Comparison of ENCODE assay signal across 1 cellular context in genomic region chr16:2190002-2190658, GRCh38.
A peak's percentile ranks its signal among the peaks of the same experiment; 100 is the strongest.
TF ChIP-seq lines count a peak whose summit lies in the region.

No MANE protein-coding gene starts in this region.

TF ChIP-seq in HepG2, 621 proteins besides CTCF, POLR2A, EP300 and RAD21 (continued from another document):
- TF ChIP-seq ZNF800 (CRISPR knock-in tag; IDR thresholded peaks at IDR 0.05) (no peak), SALL1 (CRISPR knock-in tag; IDR thresholded peaks at IDR 0.05) (peak; percentile 44; the same call in 1 of the 2 replicates), REL (CRISPR knock-in tag; conservative IDR thresholded peaks at IDR 0.05) (no peak), TCF7 (IDR thresholded peaks at IDR 0.05; ENCODE audit: low read depth) (peak; percentile 33; the same call in 1 of the 2 replicates), ERF (CRISPR knock-in tag; IDR thresholded peaks at IDR 0.05) (0 out of 2 replicates have a peak, but pooled peaks have one; percentile 15), FUBP1 (CRISPR knock-in tag; IDR thresholded peaks at IDR 0.05; ENCODE audit: borderline replicate concordance) (no peak), CBFB (CRISPR knock-in tag; IDR thresholded peaks at IDR 0.05) (no peak), THAP11 (CRISPR knock-in tag; IDR thresholded peaks at IDR 0.05) (no peak), GTF2F1 (IDR thresholded peaks at IDR 0.05; ENCODE audit: low read length) (no peak), TRIM24 (CRISPR knock-in tag; IDR thresholded peaks at IDR 0.05) (no peak), YEATS4 (CRISPR knock-in tag; IDR thresholded peaks at IDR 0.05; ENCODE audit: borderline replicate concordance) (no peak; the same call in 1 of the 2 replicates), ZFY (CRISPR knock-in tag; IDR thresholded peaks at IDR 0.05) (peak; percentile 84), ZNF619 (CRISPR knock-in tag; IDR thresholded peaks at IDR 0.05) (no peak), ZNF746 (CRISPR knock-in tag; IDR thresholded peaks at IDR 0.05) (peak; percentile 75), ZMAT3 (CRISPR knock-in tag; conservative IDR thresholded peaks at IDR 0.05) (0 out of 2 replicates have a peak, but pooled peaks have one; percentile 29), HIVEP1 (CRISPR knock-in tag; IDR thresholded peaks at IDR 0.05) (no peak), RBM39 (IDR thresholded peaks at IDR 0.05; ENCODE audit: low read depth, low read length, poor library complexity, severe bottlenecking) (no peak), ZNF543 (CRISPR knock-in tag; IDR thresholded peaks at IDR 0.05) (0 out of 2 replicates have a peak, but pooled peaks have one; percentile 30), ZNF232 (CRISPR knock-in tag; IDR thresholded peaks at IDR 0.05; ENCODE audit: borderline replicate concordance) (no peak), ZSCAN5A (CRISPR knock-in tag; IDR thresholded peaks at IDR 0.05; ENCODE audit: borderline replicate concordance) (no peak), ZFP91 (CRISPR knock-in tag; IDR thresholded peaks at IDR 0.05; ENCODE audit: borderline replicate concordance) (0 out of 2 replicates have a peak, but pooled peaks have one; percentile 33), HES4 (CRISPR knock-in tag; IDR thresholded peaks at IDR 0.05; ENCODE audit: borderline replicate concordance) (0 out of 2 replicates have a peak, but pooled peaks have one; percentile 54), HMGXB4 (CRISPR knock-in tag; IDR thresholded peaks at IDR 0.05; ENCODE audit: borderline replicate concordance in 1 of 2, low read depth in 1 of 2) (peak in 1 of 2 experiments; percentile 24; a peak in 1 of 4 replicates), SOX5 (CRISPR knock-in tag; IDR thresholded peaks at IDR 0.05; ENCODE audit: borderline replicate concordance) (peak; percentile 29; the same call in 1 of the 2 replicates), ZMAT5 (CRISPR knock-in tag; IDR thresholded peaks at IDR 0.05; ENCODE audit: borderline replicate concordance, low read depth) (no peak), MAZ (IDR thresholded peaks at IDR 0.05; ENCODE audit: borderline replicate concordance, low read depth, low read length) (0 out of 2 replicates have a peak, but pooled peaks have one; percentile 4), MAZ (CRISPR knock-in tag; IDR thresholded peaks at IDR 0.05; ENCODE audit: low read depth) (no peak), ZKSCAN8 (CRISPR knock-in tag; IDR thresholded peaks at IDR 0.05; ENCODE audit: borderline replicate concordance) (no peak), SNAPC5 (CRISPR knock-in tag; IDR thresholded peaks at IDR 0.05; ENCODE audit: borderline replicate concordance) (no peak), KLF16 (CRISPR knock-in tag; IDR thresholded peaks at IDR 0.05) (no peak), ZNF33A (CRISPR knock-in tag; IDR thresholded peaks at IDR 0.05; ENCODE audit: borderline replicate concordance) (no peak), FOXP1 (IDR thresholded peaks at IDR 0.05) (no peak), FOXP1 (CRISPR knock-in tag; IDR thresholded peaks at IDR 0.05) (0 out of 2 replicates have a peak, but pooled peaks have one; percentile 13), XRCC5 (optimal IDR thresholded peaks at IDR 0.05; ENCODE audit: low read length) (no peak), TBP (CRISPR knock-in tag; IDR thresholded peaks at IDR 0.05) (no peak), ARID4A (CRISPR knock-in tag; IDR thresholded peaks at IDR 0.05; ENCODE audit: borderline replicate concordance) (0 out of 2 replicates have a peak, but pooled peaks have one; percentile 30), FOXO4 (CRISPR knock-in tag; conservative IDR thresholded peaks at IDR 0.05) (0 out of 2 replicates have a peak, but pooled peaks have one; percentile 44), PAX8 (CRISPR knock-in tag; IDR thresholded peaks at IDR 0.05; ENCODE audit: borderline replicate concordance) (peak; percentile 49; the same call in 1 of the 2 replicates), KMT2A (CRISPR knock-in tag; IDR thresholded peaks at IDR 0.05) (0 out of 2 replicates have a peak, but pooled peaks have one; percentile 11), TFDP2 (CRISPR knock-in tag; IDR thresholded peaks at IDR 0.05) (0 out of 2 replicates have a peak, but pooled peaks have one; percentile 30), ZNF253 (CRISPR knock-in tag; IDR thresholded peaks at IDR 0.05; ENCODE audit: borderline replicate concordance) (no peak), GATAD2A (CRISPR knock-in tag; IDR thresholded peaks at IDR 0.05) (peak; percentile 30; the same call in 1 of the 2 replicates), BRCA1 (CRISPR knock-in tag; IDR thresholded peaks at IDR 0.05) (no peak)
